ENCODE assay signal across 21 cellular contexts in genomic region chr12:3536096-3536875, GRCh38. TPM values are rescaled to one million over a fixed set of nuclear protein-coding genes. Genes with fewer than 3 reads are reported as not detected.
DNase-seq lines count a peak whose midpoint lies in the region; ATAC-seq and TF ChIP-seq lines count a peak whose summit lies in the region.
"Had no signal": no experiment of that assay in that cellular context is flagged by ENCODE, and none has a peak within 500 bp of the region (broad histone marks: within the 10 kb centered on the region; RNA-seq: fewer than 3 reads in every experiment).

No MANE protein-coding gene starts in this region.

- H4K5ac ChIP-seq in H9 (ENCODE audit: insufficient read length, low read depth, low read length) = no peak overlapping the region

- no CpG with 5 or more reads among the region's 7 CpGs for WGBS in H9 (ENCODE audit: extremely low coverage, insufficient read length, low lambda C conversion rate)

- H3K23me2 ChIP-seq in H9 (ENCODE audit: insufficient read length, low read depth, low read length, poor library complexity, severe bottlenecking) = no peaks in the 10 kb centered on the region

- no peak overlapping the region for H3K4ac ChIP-seq in H9 (ENCODE audit: low read depth, low read length)

- H2BK12ac ChIP-seq in H9 (ENCODE audit: insufficient read length, low read depth, low read length) = no peak overlapping the region

- H3K9ac ChIP-seq in H9 (ENCODE audit: extremely low read depth, insufficient read length, low read length) = no peak overlapping the region
- H3K9ac ChIP-seq: BLaER1 treated with 17β-estradiol and CSF1 and Interleukin-3, amounts not matched to agents 10 nM and 100 nM; GM23248 had no signal

- no peak overlapping the region for H2BK15ac ChIP-seq in H9 (ENCODE audit: low read depth, low read length)

- H2AFZ ChIP-seq in H9 (ENCODE audit: low read length) = no peak overlapping the region
- H2AFZ ChIP-seq: GM23248 had no signal

- no peak overlapping the region for H3K4me2 ChIP-seq in H9 (ENCODE audit: insufficient read depth, insufficient read length, low read length)
- H3K4me2 ChIP-seq: BLaER1 treated with 17β-estradiol and CSF1 and Interleukin-3, amounts not matched to agents 10 nM and 100 nM had no signal

- H4K20me1 ChIP-seq in H9 (ENCODE audit: control insufficient read depth, insufficient read depth, insufficient read length) = no peaks in the 10 kb centered on the region
- H4K20me1 ChIP-seq: BLaER1 treated with 17β-estradiol and CSF1 and Interleukin-3, amounts not matched to agents 10 nM and 100 nM had no signal

- no peaks in the 10 kb centered on the region for H3K79me1 ChIP-seq in H9 (ENCODE audit: insufficient read depth, low read depth, low read length, poor library complexity, severe bottlenecking)

- H3K4me3 ChIP-seq in coronary artery (no peak overlapping the region), vagina (no peak overlapping the region), foreskin fibroblast (ENCODE audit: low read depth in 1 of 2, low read length in 2 of 2) (no peak overlapping the region)
- H3K4me3 ChIP-seq: BLaER1 treated with 17β-estradiol and CSF1 and Interleukin-3, amounts not matched to agents 10 nM and 100 nM; GM23248 had no signal

- no peak overlapping the region for H3K14ac ChIP-seq in H9 (ENCODE audit: insufficient read depth, low read length)

- H3K79me2 ChIP-seq in H9 (ENCODE audit: insufficient read depth, low read length) = no peaks in the 10 kb centered on the region

- ATAC-seq in T-helper 17 cell = no peak
- ATAC-seq: CD8-positive, alpha-beta T cell had no signal

- no peaks in the 10 kb centered on the region for H3K9me3 Mint-ChIP-seq in H9
- H3K9me3 Mint-ChIP-seq: CD8-positive, alpha-beta T cell had no signal

- H3K27me3 ChIP-seq in H9 (ENCODE audit: insufficient read depth, low read length) = no peaks in the 10 kb centered on the region
- no peaks in the 10 kb centered on the region for H3K27me3 ChIP-seq in vagina
- H3K27me3 ChIP-seq: BLaER1 treated with 17β-estradiol and CSF1 and Interleukin-3, amounts not matched to agents 10 nM and 100 nM had no signal

- no peak overlapping the region for H3K23ac ChIP-seq in H9 (ENCODE audit: insufficient read length, low read depth, low read length)

- intact Hi-C loops in vagina (cut with DNase I) = no loop called here

- no peak overlapping the region for H3T11ph ChIP-seq in H9 (ENCODE audit: low read length)

- no peak overlapping the region for H3K27ac Mint-ChIP-seq in H9
- no peak overlapping the region for H3K27ac Mint-ChIP-seq in T-helper 17 cell
- H3K27ac Mint-ChIP-seq: B cell; CD8-positive, alpha-beta T cell had no signal

- no peaks in the 10 kb centered on the region for H3K9me3 ChIP-seq in H9 (ENCODE audit: control insufficient read depth, low read depth, low read length)
- no peaks in the 10 kb centered on the region for H3K9me3 ChIP-seq in vagina
- no peaks in the 10 kb centered on the region for H3K9me3 ChIP-seq in T-helper 17 cell (ENCODE audit: control insufficient read depth, low read length, poor library complexity, severe bottlenecking)
- H3K9me3 ChIP-seq: BLaER1 treated with 17β-estradiol and CSF1 and Interleukin-3, amounts not matched to agents 10 nM and 100 nM had no signal

- no peaks in the 10 kb centered on the region for H3K36me3 ChIP-seq in vagina
- H3K36me3 ChIP-seq: BLaER1 treated with 17β-estradiol and CSF1 and Interleukin-3, amounts not matched to agents 10 nM and 100 nM had no signal

- TF ChIP-seq CTCF in H9 (conservative IDR thresholded peaks at IDR 0.05) = no peak
- TF ChIP-seq CTCF in coronary artery (IDR thresholded peaks at IDR 0.05) = no peak
- no peak for TF ChIP-seq CTCF in vagina (IDR thresholded peaks at IDR 0.05)
- no peak for TF ChIP-seq CTCF in foreskin fibroblast (IDR thresholded peaks at IDR 0.05; ENCODE audit: low read depth, low read length)

- H3K36me3 Mint-ChIP-seq in H9 (ENCODE audit: insufficient read depth in 1 of 3, low read depth in 3 of 3) (no peaks in the 10 kb centered on the region), T-helper 17 cell (ENCODE audit: low read depth) (no peaks in the 10 kb centered on the region)
- H3K36me3 Mint-ChIP-seq: CD8-positive, alpha-beta T cell had no signal

- TF ChIP-seq POLR2A in vagina (IDR thresholded peaks at IDR 0.05) = no peak

- no peak overlapping the region for H3K27ac ChIP-seq in H9 (ENCODE audit: insufficient read length, low read depth, low read length)
- H3K27ac ChIP-seq in coronary artery = no peak overlapping the region
- no peak overlapping the region for H3K27ac ChIP-seq in vagina
- H3K27ac ChIP-seq: BLaER1 treated with 17β-estradiol and CSF1 and Interleukin-3, amounts not matched to agents 10 nM and 100 nM; GM23248; HL-60 had no signal

- no peaks in the 10 kb centered on the region for H3K4me1 ChIP-seq in H9 (ENCODE audit: insufficient read depth, low read length)
- H3K4me1 ChIP-seq in vagina = no peaks in the 10 kb centered on the region

- H2BK5ac ChIP-seq in H9 (ENCODE audit: insufficient read length, low read length) = no peak overlapping the region

- H3K4me3 Mint-ChIP-seq in H9 (no peak overlapping the region), T-helper 17 cell (no peak overlapping the region)
- H3K4me3 Mint-ChIP-seq: B cell; CD8-positive, alpha-beta T cell had no signal

- no peak overlapping the region for H4K91ac ChIP-seq in H9 (ENCODE audit: insufficient read length, low read depth, low read length)

- H3K27me3 Mint-ChIP-seq in H9 (ENCODE audit: low read depth) (peaks cover 7% of the 10 kb centered on the region), T-helper 17 cell (peaks cover 23% of the 10 kb centered on the region)

- H3K56ac ChIP-seq in H9 (ENCODE audit: insufficient read length, low read depth, low read length) = no peak overlapping the region

- no peak overlapping the region for H2BK120ac ChIP-seq in H9 (ENCODE audit: low read depth, low read length, poor library complexity, severe bottlenecking)

- DNase-seq in H9 (peak; percentile 19), coronary artery (ENCODE audit: low spot score) (peak; percentile 66), islet precursor cell (peak; percentile 41), vagina (ENCODE audit: extremely low spot score in 2 of 2) (peak; percentile 47 to 79), NCI-H345 treated with DMSO at 0.1 percent for 48 hours (lab: John Stamatoyannopoulos, UW; ENCODE audit: unreplicated experiment) (no peak), T-helper 17 cell (no peak), foreskin fibroblast (no peak)
- DNase-seq: 8988T, DMS 273 treated with DMSO at 0.1 percent for 48 hours, DMS53, DND-41, EL, GM23248, HCEC 1CT had no signal

- no peak overlapping the region for H2BK20ac ChIP-seq in H9 (ENCODE audit: low read depth, low read length, poor library complexity, severe bottlenecking)

- H2AK5ac ChIP-seq in H9 (ENCODE audit: insufficient read length, low read length) = no peak overlapping the region

- H3K4me1 Mint-ChIP-seq in H9 = peaks cover 19 to 29% of the 10 kb centered on the region in 2 experiments
- H3K4me1 Mint-ChIP-seq in T-helper 17 cell = no peaks in the 10 kb centered on the region
- H3K4me1 Mint-ChIP-seq: B cell had no signal

- no peak overlapping the region for H3K18ac ChIP-seq in H9 (ENCODE audit: insufficient read length, low read depth, low read length)

- H4K8ac ChIP-seq in H9 (replicated peaks; ENCODE audit: insufficient read length, low read depth, low read length) = no peak overlapping the region

RNA-seq across cellular contexts. Expression of gene PRMT8, which starts 45.3 kb away (rescaled TPM):
- total RNA-seq in H9 (2021) (0.83 and 0.86 TPM in 2 replicates), vagina (not detected), T-helper 17 cell (not detected)
- total RNA-seq: B cell; CD8-positive, alpha-beta T cell; G401; GM23248; H4; HT1080 had no signal

Comparison
In these comparisons a context has a peak if more than half of its experiments do, and no peak if none do; other contexts are left out.
1. DNase-seq: peak in H9 (single experiment), coronary artery (single experiment), islet precursor cell (single experiment) and vagina (2 of 2); none in NCI-H345 treated with DMSO at 0.1 percent for 48 hours (single experiment), T-helper 17 cell (0 of 3) and foreskin fibroblast (0 of 2).